In the genomic region with DNA sequence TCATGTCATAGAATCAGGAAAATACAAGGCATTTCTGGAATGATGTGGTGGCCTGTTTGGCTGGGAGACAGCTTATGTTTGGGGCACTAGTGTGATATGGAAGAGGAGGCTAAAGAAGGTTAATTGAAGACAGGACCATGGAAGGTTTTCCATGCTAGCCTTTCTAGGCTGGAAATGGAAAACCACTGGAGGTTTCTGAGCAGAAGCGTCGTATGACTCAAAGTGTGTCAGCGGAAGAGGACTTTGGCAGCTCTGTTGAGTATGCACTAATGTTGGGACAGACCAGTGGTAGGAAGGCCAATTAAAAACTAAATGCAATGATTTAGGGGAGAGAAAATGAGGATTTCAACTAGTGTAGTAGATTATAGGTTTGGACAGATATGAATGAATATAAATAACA, we compare ENCODE assay signal across 26 cellular contexts.
DNase-seq lines count a peak whose midpoint lies in the region; ATAC-seq, FAIRE-seq and TF ChIP-seq lines count a peak whose summit lies in the region.
"Had no signal": no experiment of that assay in that cellular context is flagged by ENCODE, and none has a peak within 500 bp of the region (broad histone marks: within the 10 kb centered on the region; RNA-seq: fewer than 3 reads in every experiment).

No MANE protein-coding gene starts in this region.

- H3K4me1 ChIP-seq in small intestine (ENCODE audit: control insufficient read depth in 2 of 2, insufficient read depth in 1 of 2, low read depth in 1 of 2, low read length in 1 of 2) = no peaks in the 10 kb centered on the region
- H3K4me1 ChIP-seq in mucosa of descending colon (ENCODE audit: low read depth) = no peaks in the 10 kb centered on the region
- H3K4me1 ChIP-seq: upper lobe of left lung had no signal

- TF ChIP-seq CTCF in AG09309 (IDR thresholded peaks at IDR 0.05; ENCODE audit: control insufficient read depth, insufficient read depth, low read depth, low read length, missing control alignments) = no peak
- TF ChIP-seq CTCF in foreskin fibroblast (IDR thresholded peaks at IDR 0.05; ENCODE audit: low read depth, low read length) = no peak
- TF ChIP-seq CTCF in GM10266 (IDR thresholded peaks at IDR 0.05; ENCODE audit: control insufficient read depth, insufficient read depth, low read depth, missing control alignments) = no peak
- TF ChIP-seq CTCF in lower leg skin (IDR thresholded peaks at IDR 0.05) = no peak
- TF ChIP-seq CTCF in mucosa of descending colon (IDR thresholded peaks at IDR 0.05) = no peak

- no peak for TF ChIP-seq POLR2A in lower leg skin (IDR thresholded peaks at IDR 0.05)

- no peak for FAIRE-seq in small intestine (lab: Jason Lieb, UNC)

- H3K27ac ChIP-seq in small intestine (ENCODE audit: low read depth in 1 of 2, low read length in 1 of 2) = no peak overlapping the region
- H3K27ac ChIP-seq: C4-2B, epithelial cell of prostate, gastroesophageal sphincter, left lung, upper lobe of left lung had no signal

- H3K4me3 ChIP-seq in AG09309 (ENCODE audit: control insufficient read depth, low read depth, low read length) (no peak overlapping the region), foreskin fibroblast (ENCODE audit: low read depth in 1 of 2, low read length in 2 of 2) (no peak overlapping the region), small intestine (ENCODE audit: low read depth in 1 of 2, low read length in 2 of 2) (no peak overlapping the region), lower leg skin (ENCODE audit: low read depth, poor library complexity, severe bottlenecking) (no peak overlapping the region), mucosa of descending colon (no peak overlapping the region)
- H3K4me3 ChIP-seq: gastroesophageal sphincter, left lung, upper lobe of left lung had no signal

- peak; percentile 38 for DNase-seq in AG09309 (ENCODE audit: low read depth)
- peak; percentile 76 for DNase-seq in GM04504 (ENCODE audit: low read depth)
- peak; percentile 43 to 56 for DNase-seq in foreskin fibroblast
- no peak for DNase-seq in GM10266 (ENCODE audit: extremely low spot score)
- no peak for DNase-seq in small intestine
- no peak for DNase-seq in lower leg skin (ENCODE audit: low spot score in 2 of 2)
- no peak for DNase-seq in mucosa of descending colon
- DNase-seq: activated CD4-positive, alpha-beta T cell treated with anti-CD3 and anti-CD28 coated beads, Interleukin-2, amount 50 U/mL, for 4 hours; DMS79 treated with DMSO at 0.1 percent for 48 hours; effector CD4-positive, alpha-beta T cell; H9; hypothalamus; Kasumi-1; left lung; NCI-H1048; NCI-H1930; NCI-H2227 treated with DMSO at 0.1 percent for 48 hours; NCI-H69; T1000; upper lobe of left lung had no signal

- no peaks in the 10 kb centered on the region for H3K27me3 ChIP-seq in small intestine (ENCODE audit: control insufficient read depth in 2 of 2, insufficient read depth in 2 of 2, low read length in 2 of 2)
- H3K27me3 ChIP-seq: gastroesophageal sphincter, left lung, upper lobe of left lung had no signal

- intact Hi-C loops in lower leg skin (cut with DNase I; ENCODE audit: low total_unique reads) = no loop called here
- intact Hi-C loops in mucosa of descending colon (cut with DNase I, micrococcal nuclease) = no loop called here

- H3K9me3 ChIP-seq in small intestine (ENCODE audit: control insufficient read depth, low read depth) (no peaks in the 10 kb centered on the region), mucosa of descending colon (no peaks in the 10 kb centered on the region)
- H3K9me3 ChIP-seq: gastroesophageal sphincter, left lung, upper lobe of left lung had no signal

- H3K36me3 ChIP-seq in small intestine (ENCODE audit: control insufficient read depth in 2 of 2, insufficient read depth in 2 of 2, low read length in 2 of 2) (no peaks in the 10 kb centered on the region), mucosa of descending colon (ENCODE audit: low read depth) (no peaks in the 10 kb centered on the region)
- H3K36me3 ChIP-seq: gastroesophageal sphincter, left lung, upper lobe of left lung had no signal

- WGBS in small intestine, 3 donors = 93 to 98% (median 96%) methylated on average over 3 of the region's 3 CpGs
- WGBS in lower leg skin, 2 donors = 93 to 96% methylated on average over 3 of the region's 3 CpGs

- ATAC-seq in SK-N-SH treated with all-trans-retinoic acid at 6 μM for 48 hours (peak; percentile 80), mucosa of descending colon (no peak)
- ATAC-seq: activated naive CD4-positive, alpha-beta T cell treated with anti-CD3 and anti-CD28 coated beads, Interleukin-2, amount 50 U/mL, for 72 hours; gastroesophageal sphincter; left lung; WTC11 had no signal

TF ChIP-seq in SK-N-SH treated with all-trans-retinoic acid at 6 μM for 48 hours, 23 proteins besides CTCF, POLR2A, EP300 and RAD21:
- TF ChIP-seq ZNF8 (CRISPR knock-in tag; IDR thresholded peaks at IDR 0.05) = no peak
- TF ChIP-seq POU6F1 (CRISPR knock-in tag; IDR thresholded peaks at IDR 0.05; ENCODE audit: borderline replicate concordance, low read depth) = no peak
- TF ChIP-seq TCF4 (CRISPR knock-in tag; IDR thresholded peaks at IDR 0.05; ENCODE audit: borderline replicate concordance) = no peak
- TF ChIP-seq ZNF70 (CRISPR knock-in tag; IDR thresholded peaks at IDR 0.05) = no peak
- peak; percentile 81; the same call in 1 of the 2 replicates for TF ChIP-seq OSR1 (CRISPR knock-in tag; IDR thresholded peaks at IDR 0.05)
- TF ChIP-seq RARB (CRISPR knock-in tag; IDR thresholded peaks at IDR 0.05) = no peak
- TF ChIP-seq ZC3H10 (CRISPR knock-in tag; IDR thresholded peaks at IDR 0.05) = peak; percentile 26; the same call in 1 of the 2 replicates
- TF ChIP-seq TOX (CRISPR knock-in tag; IDR thresholded peaks at IDR 0.05; ENCODE audit: borderline replicate concordance) = no peak
- no peak for TF ChIP-seq BACH2 (CRISPR knock-in tag; IDR thresholded peaks at IDR 0.05; ENCODE audit: borderline replicate concordance)
- TF ChIP-seq PPARA (CRISPR knock-in tag; IDR thresholded peaks at IDR 0.05; ENCODE audit: borderline replicate concordance) = no peak
- no peak for TF ChIP-seq CREB5 (CRISPR knock-in tag; IDR thresholded peaks at IDR 0.05; ENCODE audit: low read depth)
- TF ChIP-seq ZFP3 (CRISPR knock-in tag; IDR thresholded peaks at IDR 0.05) = no peak

Comparison
In these comparisons a context has a peak if more than half of its experiments do, and no peak if none do; other contexts are left out.
1. DNase-seq: peak in AG09309 (single experiment), GM04504 (single experiment) and foreskin fibroblast (2 of 2); none in GM10266 (single experiment), small intestine (single experiment), lower leg skin (0 of 2) and mucosa of descending colon (0 of 3).